In the genomic region with DNA sequence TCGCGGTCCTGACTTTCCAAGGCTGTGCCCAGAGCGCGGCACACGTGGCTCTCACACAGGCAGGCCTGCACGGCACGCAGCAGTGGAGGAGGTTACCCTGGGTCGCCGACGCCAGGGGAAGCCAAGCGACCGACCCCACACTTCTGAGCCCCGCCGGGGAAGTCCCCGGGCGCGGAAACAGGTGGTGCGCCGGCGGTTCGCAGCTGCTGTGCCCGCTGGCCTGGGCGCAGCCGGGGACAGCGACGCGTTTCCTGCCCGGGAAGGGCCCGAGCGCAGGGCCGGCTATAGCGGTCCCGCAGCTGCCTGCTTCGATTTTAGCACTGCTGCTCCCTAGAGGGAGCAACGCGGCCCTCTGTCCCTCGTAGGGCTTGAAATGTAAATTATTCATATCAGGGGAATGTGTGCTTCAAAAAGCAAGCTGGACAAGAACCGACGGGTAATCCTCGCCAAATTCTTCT, we compare ENCODE assay signal across 8 cellular contexts. TPM values are rescaled to one million over a fixed set of nuclear protein-coding genes. Genes with fewer than 3 reads are reported as not detected.
DNase-seq lines count a peak whose midpoint lies in the region; ATAC-seq and TF ChIP-seq lines count a peak whose summit lies in the region.
"Not testable (repeated sequence)": the region's sequence is repeated elsewhere in the genome, so short reads cannot be mapped to it uniquely, and the experiment has no call there.

No MANE protein-coding gene starts in this region.

- H3K4me2 ChIP-seq in neural cell (ENCODE audit: low read length), result not testable (repeated sequence)

- H3K4me3 Mint-ChIP-seq in activated T-helper 1 cell treated with anti-CD3 and anti-CD28 coated beads, Interleukin-12 subunit alpha, Interleukin-12 subunit beta, Interleukin-2, Interleukin-4 antibody, amounts not matched to agents 30 ng/mL and 10 ng/mL and 1 ng/mL, durations not matched to agents 14 hours and 24 hours and 36 hours, result peak overlapping the region; percentile 73
- peak overlapping the region; percentile 46 to 66 for H3K4me3 Mint-ChIP-seq in stimulated activated naive B cell treated with anti-CD40 and anti-IgM and Interleukin-4, amounts not matched to agents 10 μg/mL and 1 μg/mL and 100 μg/mL, for 72 hours

- H3K36me3 Mint-ChIP-seq in activated T-helper 1 cell treated with anti-CD3 and anti-CD28 coated beads, Interleukin-12 subunit alpha, Interleukin-12 subunit beta, Interleukin-2, Interleukin-4 antibody, amounts not matched to agents 30 ng/mL and 10 ng/mL and 1 ng/mL, durations not matched to agents 14 hours and 24 hours and 36 hours (ENCODE audit: low read depth); stimulated activated naive B cell treated with anti-CD40 and anti-IgM and Interleukin-4, amounts not matched to agents 10 μg/mL and 1 μg/mL and 100 μg/mL, for 72 hours: not testable (repeated sequence)

- peak overlapping the region; percentile 58 for H3K27ac Mint-ChIP-seq in activated T-helper 1 cell treated with anti-CD3 and anti-CD28 coated beads, Interleukin-12 subunit alpha, Interleukin-12 subunit beta, Interleukin-2, Interleukin-4 antibody, amounts not matched to agents 30 ng/mL and 10 ng/mL and 1 ng/mL, durations not matched to agents 14 hours and 24 hours and 36 hours
- H3K27ac Mint-ChIP-seq in stimulated activated naive B cell treated with anti-CD40 and anti-IgM and Interleukin-4, amounts not matched to agents 10 μg/mL and 1 μg/mL and 100 μg/mL, for 72 hours, result peak overlapping the region; percentile 89

- H3K9me3 Mint-ChIP-seq in activated T-helper 1 cell treated with anti-CD3 and anti-CD28 coated beads, Interleukin-12 subunit alpha, Interleukin-12 subunit beta, Interleukin-2, Interleukin-4 antibody, amounts not matched to agents 30 ng/mL and 10 ng/mL and 1 ng/mL, durations not matched to agents 14 hours and 24 hours and 36 hours; stimulated activated naive B cell treated with anti-CD40 and anti-IgM and Interleukin-4, amounts not matched to agents 10 μg/mL and 1 μg/mL and 100 μg/mL, for 72 hours: not testable (repeated sequence)

- not testable (repeated sequence) for H3K27me3 ChIP-seq in neural cell (ENCODE audit: insufficient read depth, low read depth, low read length)

- intact Hi-C loops in activated T-helper 1 cell treated with anti-CD3 and anti-CD28 coated beads, Interleukin-12 subunit alpha, Interleukin-12 subunit beta, Interleukin-2, Interleukin-4 antibody, amounts not matched to agents 30 ng/mL and 10 ng/mL and 1 ng/mL, durations not matched to agents 14 hours and 24 hours and 36 hours (cut with micrococcal nuclease), result loop anchor here (5.0 kb wide), 1 partner anchor 704 kb away; the partner anchor contains the start of gene TEX2

- not testable (repeated sequence) for H3K9me2 ChIP-seq in neural cell (ENCODE audit: insufficient read depth, low read length)

- not testable (repeated sequence) for H2AFZ ChIP-seq in neural cell (ENCODE audit: low read depth, low read length)

- peaks cover 56% of the 10 kb centered on the region for H3K4me1 Mint-ChIP-seq in activated T-helper 1 cell treated with anti-CD3 and anti-CD28 coated beads, Interleukin-12 subunit alpha, Interleukin-12 subunit beta, Interleukin-2, Interleukin-4 antibody, amounts not matched to agents 30 ng/mL and 10 ng/mL and 1 ng/mL, durations not matched to agents 14 hours and 24 hours and 36 hours (ENCODE audit: low read depth)
- peaks cover 32 to 60% of the 10 kb centered on the region in 2 donors for H3K4me1 Mint-ChIP-seq in stimulated activated naive B cell treated with anti-CD40 and anti-IgM and Interleukin-4, amounts not matched to agents 10 μg/mL and 1 μg/mL and 100 μg/mL, for 72 hours

- not testable (repeated sequence) for H3K27ac ChIP-seq in neural cell (ENCODE audit: low read length)

- not testable (repeated sequence) for H4K20me1 ChIP-seq in neural cell (ENCODE audit: insufficient read depth)

- not testable (repeated sequence) for H3K27me3 Mint-ChIP-seq in activated T-helper 1 cell treated with anti-CD3 and anti-CD28 coated beads, Interleukin-12 subunit alpha, Interleukin-12 subunit beta, Interleukin-2, Interleukin-4 antibody, amounts not matched to agents 30 ng/mL and 10 ng/mL and 1 ng/mL, durations not matched to agents 14 hours and 24 hours and 36 hours (ENCODE audit: insufficient read depth); stimulated activated naive B cell treated with anti-CD40 and anti-IgM and Interleukin-4, amounts not matched to agents 10 μg/mL and 1 μg/mL and 100 μg/mL, for 72 hours

- H3K9ac ChIP-seq in neural cell (ENCODE audit: low read length), result not testable (repeated sequence)

- peak overlapping the region; percentile 10 for H3K4me3 ChIP-seq in fibroblast of pulmonary artery (replicated peaks; ENCODE audit: low read depth, low read length)
- H3K4me3 ChIP-seq in neural cell (ENCODE audit: low read length), result peak overlapping the region; percentile 39

- DNase-seq in EH (ENCODE audit: low read depth) (peak; percentile 78), HuH-7 (ENCODE audit: low spot score) (peak; percentile 32), RPMI7951 (ENCODE audit: low read depth) (peak; percentile 78), fibroblast of pulmonary artery (ENCODE audit: low read depth) (peak; percentile 60)
- DNase-seq in activated T-helper 1 cell treated with anti-CD3 and anti-CD28 coated beads, Interleukin-12 subunit alpha, Interleukin-12 subunit beta, Interleukin-2, Interleukin-4 antibody, amounts not matched to agents 30 ng/mL and 10 ng/mL and 1 ng/mL, durations not matched to agents 14 hours and 24 hours and 36 hours (ENCODE audit: low spot score), result peak; percentile 77
- DNase-seq in stimulated activated naive B cell treated with anti-CD40 and anti-IgM and Interleukin-4, amounts not matched to agents 10 μg/mL and 1 μg/mL and 100 μg/mL, for 72 hours, result peak; percentile 94

- peak; percentile 19 for TF ChIP-seq CTCF in fibroblast of pulmonary artery (IDR thresholded peaks at IDR 0.05; ENCODE audit: low read length, missing control alignments)
- TF ChIP-seq CTCF in neural cell (IDR thresholded peaks at IDR 0.05; ENCODE audit: poor library complexity, severe bottlenecking), result not testable (repeated sequence)

- H3K79me2 ChIP-seq in neural cell (replicated peaks; ENCODE audit: insufficient read depth, low read length), result not testable (repeated sequence)

- H3K36me3 ChIP-seq in neural cell (ENCODE audit: insufficient read depth, low read length), result not testable (repeated sequence)

- ATAC-seq in GM21717 (IDR thresholded peaks at IDR 0.05; ENCODE audit: unreplicated experiment), result peak; percentile 81
- ATAC-seq in stimulated activated naive B cell treated with anti-CD40 and anti-IgM and Interleukin-4, amounts not matched to agents 10 μg/mL and 1 μg/mL and 100 μg/mL, for 72 hours (replicated peaks), result peak; percentile 94 to 95

- not testable (repeated sequence) for H3F3A ChIP-seq in neural cell (ENCODE audit: insufficient read depth, low read length, poor library complexity, severe bottlenecking)

- not testable (repeated sequence) for TF ChIP-seq EP300 in neural cell (conservative IDR thresholded peaks at IDR 0.05; ENCODE audit: poor library complexity, severe bottlenecking)

- H3K9me3 ChIP-seq in neural cell (ENCODE audit: low read length), result not testable (repeated sequence)

- TF ChIP-seq RAD21 in neural cell (conservative IDR thresholded peaks at IDR 0.05), result not testable (repeated sequence)

RNA-seq across cellular contexts. Expression of gene LRRC37A3, which starts 46.6 kb away (rescaled TPM):
- total RNA-seq in RPMI7951 (2014; rRNA removed; shearing (Covaris generic)), result 3.9 and 5.5 TPM in 2 replicates
- 6.8 and 12.4 TPM in 2 replicates for total RNA-seq in activated T-helper 1 cell treated with anti-CD3 and anti-CD28 coated beads, Interleukin-12 subunit alpha, Interleukin-12 subunit beta, Interleukin-2, Interleukin-4 antibody, amounts not matched to agents 30 ng/mL and 10 ng/mL and 1 ng/mL, durations not matched to agents 14 hours and 24 hours and 36 hours
- 5.3 and 13.7 TPM in 2 replicates for polyA plus RNA-seq in neural cell
- 34.1 and 35.9 TPM in 2 replicates for polyA minus RNA-seq in neural cell

Comparison
In these comparisons a context has a peak if more than half of its experiments do, and no peak if none do; other contexts are left out.
1. DNase-seq: peak in every context shown above with its lines; median percentile 94 in stimulated activated naive B cell treated with anti-CD40 and anti-IgM and Interleukin-4, amounts not matched to agents 10 μg/mL and 1 μg/mL and 100 μg/mL, for 72 hours; 78 in EH; 78 in RPMI7951; 77 in activated T-helper 1 cell treated with anti-CD3 and anti-CD28 coated beads, Interleukin-12 subunit alpha, Interleukin-12 subunit beta, Interleukin-2, Interleukin-4 antibody, amounts not matched to agents 30 ng/mL and 10 ng/mL and 1 ng/mL, durations not matched to agents 14 hours and 24 hours and 36 hours; 60 in fibroblast of pulmonary artery; 32 in HuH-7.